ENCODE assay signal across 8 cellular contexts in the genomic region with DNA sequence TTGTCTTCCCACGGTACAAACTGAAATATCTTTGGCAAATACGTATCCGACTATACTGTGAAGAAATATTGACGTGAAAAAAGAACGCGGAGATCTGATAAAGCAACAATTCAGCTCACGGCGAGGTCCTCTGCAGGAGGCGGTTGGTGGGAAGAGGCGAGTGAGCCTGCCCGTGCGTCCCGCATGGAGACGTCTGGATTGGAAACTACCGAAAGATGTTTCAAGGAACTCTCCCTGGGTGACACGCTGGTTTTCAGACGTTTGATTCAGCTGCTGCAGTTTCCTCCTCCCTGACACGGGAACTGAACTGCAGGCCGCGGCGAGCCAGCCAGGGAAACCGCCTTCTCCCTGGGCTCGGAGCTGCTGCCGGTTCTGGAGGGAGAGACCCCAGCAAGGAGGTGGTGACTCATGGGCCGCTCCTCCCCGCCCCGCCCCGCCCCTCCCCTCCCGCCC. TPM values are rescaled to one million over a fixed set of nuclear protein-coding genes. Genes with fewer than 3 reads are reported as not detected.
A peak's percentile ranks its signal among the peaks of the same experiment; 100 is the strongest.
DNase-seq lines count a peak whose midpoint lies in the region; ATAC-seq and TF ChIP-seq lines count a peak whose summit lies in the region.

No MANE protein-coding gene starts in this region.

- H3K4me3 ChIP-seq in endocrine pancreas (ENCODE audit: control insufficient read depth, insufficient read depth, low read length) (peak overlapping the region; percentile 88), lower lobe of right lung (peak overlapping the region; percentile 54)

- H3K4me3 Mint-ChIP-seq in activated CD4-positive, alpha-beta memory T cell treated with anti-CD3 and anti-CD28 coated beads for 36 hours = no peak overlapping the region

- H3K27me3 Mint-ChIP-seq in activated CD4-positive, alpha-beta memory T cell treated with anti-CD3 and anti-CD28 coated beads for 36 hours = peaks cover 9% of the 10 kb centered on the region

- intact Hi-C loops in activated CD4-positive, alpha-beta memory T cell treated with anti-CD3 and anti-CD28 coated beads for 36 hours (cut with micrococcal nuclease) = no loop called here
- intact Hi-C loops in lower lobe of right lung (cut with DNase I) = no loop called here

- H3K9me3 Mint-ChIP-seq in activated CD4-positive, alpha-beta memory T cell treated with anti-CD3 and anti-CD28 coated beads for 36 hours = no peaks in the 10 kb centered on the region

- H3K27me3 ChIP-seq in endocrine pancreas (ENCODE audit: control insufficient read depth, insufficient read depth, low read length) (no peaks in the 10 kb centered on the region), lower lobe of right lung (ENCODE audit: low read depth) (peaks cover 6% of the 10 kb centered on the region)

- ATAC-seq in lower lobe of right lung (peak; percentile 61 to 77), GM18870 (IDR thresholded peaks at IDR 0.05; ENCODE audit: unreplicated experiment) (no peak)

- H3K4me1 ChIP-seq in endocrine pancreas (ENCODE audit: control insufficient read depth, insufficient read depth, low read length) (peaks cover 8% of the 10 kb centered on the region), lower lobe of right lung (peaks cover 16% of the 10 kb centered on the region)

- no peaks in the 10 kb centered on the region for H3K9me3 ChIP-seq in endocrine pancreas (ENCODE audit: control insufficient read depth, low read length)
- H3K9me3 ChIP-seq in lower lobe of right lung = no peaks in the 10 kb centered on the region

- H3K9ac ChIP-seq in endocrine pancreas (ENCODE audit: control insufficient read depth, insufficient read depth, low read length) = peak overlapping the region; percentile 69

- H3K36me3 Mint-ChIP-seq in activated CD4-positive, alpha-beta memory T cell treated with anti-CD3 and anti-CD28 coated beads for 36 hours = no peaks in the 10 kb centered on the region

- peaks cover 1% of the 10 kb centered on the region for H3K4me1 Mint-ChIP-seq in activated CD4-positive, alpha-beta memory T cell treated with anti-CD3 and anti-CD28 coated beads for 36 hours (ENCODE audit: low read depth)

- CTCF ChIA-PET in activated CD4-positive, alpha-beta memory T cell treated with anti-CD3 and anti-CD28 coated beads for 36 hours (lab: Charles Lee) = interaction anchor here (0.8 kb wide), 1 partner anchor 162 kb away, joined by 6 read pairs; no protein-coding TSS in a partner anchor

- DNase-seq in SHP77 (lab: John Stamatoyannopoulos, UW) (peak; percentile 51 to 55), SHP77 treated with DMSO at 0.1 percent for 48 hours (lab: John Stamatoyannopoulos, UW) (no peak), NCI-H460 (ENCODE audit: extremely low read depth, low read depth) (peak; percentile 37), lower lobe of right lung (peak; percentile 70)
- peak; percentile 65 for DNase-seq in activated CD4-positive, alpha-beta memory T cell treated with anti-CD3 and anti-CD28 coated beads for 36 hours
- peak; percentile 54 for DNase-seq in stimulated activated CD4-positive, alpha-beta T cell treated with anti-CD3 and anti-CD28 coated beads, Interleukin-4, amount 100 ng/mL, for 24 hours

- no peak for TF ChIP-seq CTCF in lower lobe of right lung (IDR thresholded peaks at IDR 0.05)

- H3K27ac Mint-ChIP-seq in activated CD4-positive, alpha-beta memory T cell treated with anti-CD3 and anti-CD28 coated beads for 36 hours = no peak overlapping the region

- POLR2A ChIA-PET in activated CD4-positive, alpha-beta memory T cell treated with anti-CD3 and anti-CD28 coated beads for 36 hours (lab: Charles Lee) = no interaction called here

- H3K27ac ChIP-seq in lower lobe of right lung = peak overlapping the region; percentile 75

- H3K36me3 ChIP-seq in endocrine pancreas (ENCODE audit: control insufficient read depth, insufficient read depth, low read length) (no peaks in the 10 kb centered on the region), lower lobe of right lung (peaks cover 1% of the 10 kb centered on the region)

RNA-seq across cellular contexts. Expression of a gene that starts 0.4 kb away (rescaled TPM):
- 41.9 and 42.6 TPM in 2 replicates for total RNA-seq in NCI-H460 (2014; rRNA removed; shearing (Covaris generic))
- polyA plus RNA-seq in NCI-H460 (2014; cell fraction: nucleus; rRNA removed) = 133 and 156 TPM in 2 replicates
- total RNA-seq in activated CD4-positive, alpha-beta memory T cell treated with anti-CD3 and anti-CD28 coated beads for 36 hours = under 1 TPM; 0.39 to 0.40 TPM
- 148 TPM for total RNA-seq in lower lobe of right lung

Comparison
In these comparisons a context has a peak if more than half of its experiments do, and no peak if none do; other contexts are left out.
1. RNA of a gene that starts 0.4 kb away (total RNA-seq): 148 TPM in lower lobe of right lung (single experiment) and 41.9 to 42.6 TPM in NCI-H460; 0.39 to 0.40 TPM in activated CD4-positive, alpha-beta memory T cell treated with anti-CD3 and anti-CD28 coated beads for 36 hours; every median in the first group is over 10 times any median in the second.